ENCODE assay signal across 25 cellular contexts in genomic region chr15:83913034-83913632, GRCh38.
"Had no signal": no experiment of that assay in that cellular context is flagged by ENCODE, and none has a peak within 500 bp of the region (broad histone marks: within the 10 kb centered on the region; RNA-seq: fewer than 3 reads in every experiment).

No MANE protein-coding gene starts in this region.

- H3K4me3 ChIP-seq: esophagus muscularis mucosa, gastroesophageal sphincter, heart left ventricle, hepatocyte, left lung, mucosa of descending colon, right lobe of liver, suprapubic skin, transverse colon, upper lobe of right lung, uterus had no signal

- H3K4me1 ChIP-seq: esophagus muscularis mucosa, foreskin keratinocyte, gastroesophageal sphincter, heart left ventricle, left lung, parathyroid adenoma, suprapubic skin, transverse colon, upper lobe of right lung, uterus had no signal

- H3K36me3 ChIP-seq: left lung, right lobe of liver, suprapubic skin, transverse colon, upper lobe of right lung, uterus had no signal

- H3K4me2 ChIP-seq: hepatocyte had no signal

- ATAC-seq: foreskin keratinocyte; gastroesophageal sphincter; heart left ventricle; left cardiac atrium; left lung; mucosa of descending colon; natural killer cell treated with Interleukin-12 subunit alpha and Interleukin-12 subunit beta and Interleukin-15 and Interleukin-18, amount 100 ng/mL, for 72 hours; right lobe of liver; stimulated activated naive CD8-positive, alpha-beta T cell treated with anti-CD3 and anti-CD28 coated beads, Interleukin-15, amount 100 ng/mL, for 72 hours; upper lobe of right lung had no signal

- H3K9ac ChIP-seq: parathyroid adenoma had no signal

- H3K9me3 ChIP-seq: mucosa of descending colon, right lobe of liver, suprapubic skin, transverse colon, upper lobe of right lung, uterus had no signal

- H2AFZ ChIP-seq: hepatocyte, parathyroid adenoma had no signal

- DNase-seq: dermis blood vessel endothelial cell; effector memory CD4-positive, alpha-beta T cell; foreskin keratinocyte; heart left ventricle; left cardiac atrium; mesenchymal stem cell; mucosa of descending colon; naive B cell; right lobe of liver; small intestine; stimulated activated CD4-positive, alpha-beta T cell treated with anti-CD3 and anti-CD28 coated beads, Interleukin-15, amount 100 ng/mL, for 24 hours; stimulated activated CD4-positive, alpha-beta T cell treated with anti-CD3 and anti-CD28 coated beads, Interleukin-2, amount 100 ng/mL, for 48 hours; stimulated activated CD8-positive, alpha-beta memory T cell treated with anti-CD3 and anti-CD28 coated beads, Interleukin-4, amount 100 ng/mL, for 48 hours; stimulated activated naive CD4-positive, alpha-beta T cell; stimulated activated naive CD8-positive, alpha-beta T cell treated with anti-CD3 and anti-CD28 coated beads, Interleukin-15, amount 100 ng/mL, for 72 hours; transverse colon; upper lobe of right lung; uterus had no signal

- H3K27me3 ChIP-seq: esophagus muscularis mucosa, foreskin keratinocyte, gastroesophageal sphincter, heart left ventricle, hepatocyte, left lung, right lobe of liver, suprapubic skin, transverse colon, upper lobe of right lung, uterus had no signal

- H3K27ac ChIP-seq: esophagus muscularis mucosa, foreskin keratinocyte, gastroesophageal sphincter, heart left ventricle, hepatocyte, left lung, parathyroid adenoma, right lobe of liver, suprapubic skin, transverse colon, upper lobe of right lung, uterus had no signal
